Comparison of ENCODE assay signal across 8 cellular contexts in genomic region chr11:19905280-19905853, GRCh38.
DNase-seq lines count a peak whose midpoint lies in the region; ATAC-seq, FAIRE-seq and TF ChIP-seq lines count a peak whose summit lies in the region.

No MANE protein-coding gene starts in this region.

- no peak overlapping the region for H3K4me2 ChIP-seq in OCI-LY3 (ENCODE audit: low read length)

- H3K36me3 ChIP-seq in OCI-LY3 (replicated peaks; ENCODE audit: low read depth, low read length): no peaks in the 10 kb centered on the region
- no peaks in the 10 kb centered on the region for H3K36me3 ChIP-seq in pancreas

- H3K4me1 ChIP-seq in OCI-LY3 (ENCODE audit: low read length) (peaks cover 24% of the 10 kb centered on the region), pancreas (peaks cover 0 to 21% (median 12%) of the 10 kb centered on the region in 3 donors)

- no peak overlapping the region for H3K9ac ChIP-seq in OCI-LY3 (ENCODE audit: low read length)

- no peaks in the 10 kb centered on the region for H4K20me1 ChIP-seq in OCI-LY3 (ENCODE audit: insufficient read depth, low read length)

- H3K27ac ChIP-seq in OCI-LY3 (ENCODE audit: low read length): no peak overlapping the region
- no peak overlapping the region for H3K27ac ChIP-seq in pancreas

- H3K9me3 ChIP-seq in OCI-LY3 (ENCODE audit: insufficient read depth, low read length) (no peaks in the 10 kb centered on the region), pancreas (no peaks in the 10 kb centered on the region)

- TF ChIP-seq CTCF in AG04449 (IDR thresholded peaks at IDR 0.05; ENCODE audit: insufficient read depth, low read length, missing control alignments) (peak; percentile 25), OCI-LY3 (IDR thresholded peaks at IDR 0.05; ENCODE audit: low read depth, low read length) (peak; percentile 71), pancreas (IDR thresholded peaks at IDR 0.05) (peak; percentile 31 to 49 (median 45))

- ATAC-seq in pancreas (peak; percentile 63 to 76 (median 74)), HG03439 (IDR thresholded peaks at IDR 0.05; ENCODE audit: unreplicated experiment) (no peak)
- no peak for ATAC-seq in activated CD4-positive, CD25-positive, alpha-beta regulatory T cell treated with anti-CD3 and anti-CD28 coated beads, Interleukin-2, amount 50 U/mL, for 24 hours

- H3K27me3 ChIP-seq in OCI-LY3 (ENCODE audit: low read depth, low read length) (peaks cover 36% of the 10 kb centered on the region), pancreas (no peaks in the 10 kb centered on the region)

- intact Hi-C loops in pancreas (cut with DNase I): loop anchor here in 1 of 3 donors (10.0 kb wide), 1 partner anchor 161 kb away; no protein-coding TSS in a partner anchor

- POLR2A ChIA-PET in AG04449 (lab: Yijun Ruan, JAX): no interaction called here

- DNase-seq in AG04449 (ENCODE audit: low read depth, low spot score) (no peak), HCEC 1CT (peak; percentile 65), fibroblast of gingiva (ENCODE audit: low read depth) (peak; percentile 49), pancreas (no peak)
- DNase-seq in stimulated activated CD4-positive, alpha-beta T cell treated with anti-CD3 and anti-CD28 coated beads, Interleukin-12 subunit alpha, Interleukin-12 subunit beta, amount 100 ng/mL, for 4 hours: no peak

- CTCF ChIA-PET in AG04449 (lab: Yijun Ruan, JAX): interaction anchor here (0.8 to 14.1 kb wide), 46 partner anchors 8 to 454 kb away, joined by 3 to 404 read pairs (median 5); no protein-coding TSS in a partner anchor

- H3K4me3 ChIP-seq in AG04449 (ENCODE audit: low read depth, low read length) (no peak overlapping the region), OCI-LY3 (ENCODE audit: low read length) (no peak overlapping the region), pancreas (no peak overlapping the region)

- no peaks in the 10 kb centered on the region for H3K79me2 ChIP-seq in OCI-LY3 (ENCODE audit: low read length)

- FAIRE-seq in pancreas (lab: Jason Lieb, UNC): no peak

- H2AFZ ChIP-seq in OCI-LY3 (ENCODE audit: low read depth, low read length): no peak overlapping the region

- 7 to 13% methylated on average over 2 of the region's 2 CpGs for WGBS in pancreas, 2 donors

Comparison
In these comparisons a context has a peak if more than half of its experiments do, and no peak if none do; other contexts are left out.
1. DNase-seq: peak in HCEC 1CT (single experiment) and fibroblast of gingiva (single experiment); none in AG04449 (single experiment), pancreas (0 of 6) and stimulated activated CD4-positive, alpha-beta T cell treated with anti-CD3 and anti-CD28 coated beads, Interleukin-12 subunit alpha, Interleukin-12 subunit beta, amount 100 ng/mL, for 4 hours (single experiment).
2. ATAC-seq: peak in pancreas (4 of 4); none in HG03439 (single experiment) and activated CD4-positive, CD25-positive, alpha-beta regulatory T cell treated with anti-CD3 and anti-CD28 coated beads, Interleukin-2, amount 50 U/mL, for 24 hours (0 of 2).
3. Peak in every context shown above with its lines, with median percentiles within 50 percentile points of each other: CTCF ChIP-seq.